Comparison of ENCODE assay signal across 19 cellular contexts in genomic region chr17:19305761-19306159, GRCh38. TPM values are rescaled to one million over a fixed set of nuclear protein-coding genes. Genes with fewer than 3 reads are reported as not detected.
A peak's percentile ranks its signal among the peaks of the same experiment; 100 is the strongest.
DNase-seq lines count a peak whose midpoint lies in the region; ATAC-seq and TF ChIP-seq lines count a peak whose summit lies in the region.
"Had no signal": no experiment of that assay in that cellular context is flagged by ENCODE, and none has a peak within 500 bp of the region (broad histone marks: within the 10 kb centered on the region; RNA-seq: fewer than 3 reads in every experiment).

No MANE protein-coding gene starts in this region.

- H3K27ac ChIP-seq in OCI-LY7 (ENCODE audit: low read depth, low read length, poor library complexity, severe bottlenecking) = peak overlapping the region; percentile 84
- H3K27ac ChIP-seq: C4-2B, thyroid gland had no signal

- H3K79me2 ChIP-seq in OCI-LY7 (ENCODE audit: insufficient read depth, low read depth, low read length) = no peaks in the 10 kb centered on the region

- no peaks in the 10 kb centered on the region for H3K9me3 ChIP-seq in OCI-LY7 (ENCODE audit: low read length)
- H3K9me3 ChIP-seq: thyroid gland had no signal

- peak overlapping the region; percentile 36 for H3K4me3 Mint-ChIP-seq in activated CD4-positive, alpha-beta T cell treated with anti-CD3 and anti-CD28 coated beads, Interleukin-2, amount 10 ng/mL, durations not matched to agents 24 days and 14 days
- H3K4me3 Mint-ChIP-seq in central memory CD8-positive, alpha-beta T cell = peak overlapping the region; percentile 48
- H3K4me3 Mint-ChIP-seq in stimulated activated effector memory CD8-positive, alpha-beta T cell treated with anti-CD3 and anti-CD28 coated beads, Interleukin-12 subunit alpha, Interleukin-12 subunit beta, amount 100 ng/mL, for 72 hours = no peak overlapping the region
- H3K4me3 Mint-ChIP-seq: H9 had no signal

- intact Hi-C loops in activated CD4-positive, alpha-beta T cell treated with anti-CD3 and anti-CD28 coated beads, Interleukin-2, amount 10 ng/mL, durations not matched to agents 24 days and 14 days (cut with micrococcal nuclease) = no loop called here
- intact Hi-C loops in OCI-LY7 (cut with micrococcal nuclease; ENCODE audit: unreplicated experiment) = loop anchor here (2.0 to 5.0 kb wide), 3 partner anchors 35 to 157 kb away; no protein-coding TSS in a partner anchor
- intact Hi-C loops in sciatic nerve (cut with DNase I) = no loop called here

- no peaks in the 10 kb centered on the region for H3K9me2 ChIP-seq in OCI-LY7 (ENCODE audit: insufficient read depth, low read length)

- CTCF ChIA-PET in OCI-LY7 (lab: Charles Lee; ENCODE audit: unreplicated experiment) = no interaction called here

- H3K27ac Mint-ChIP-seq in activated CD4-positive, alpha-beta T cell treated with anti-CD3 and anti-CD28 coated beads, Interleukin-2, amount 10 ng/mL, durations not matched to agents 24 days and 14 days = no peak overlapping the region
- peak overlapping the region; percentile 38 for H3K27ac Mint-ChIP-seq in central memory CD8-positive, alpha-beta T cell (ENCODE audit: low read depth)
- H3K27ac Mint-ChIP-seq in stimulated activated effector memory CD8-positive, alpha-beta T cell treated with anti-CD3 and anti-CD28 coated beads, Interleukin-12 subunit alpha, Interleukin-12 subunit beta, amount 100 ng/mL, for 72 hours = peak overlapping the region; percentile 20

- peaks cover 26% of the 10 kb centered on the region for H3K27me3 Mint-ChIP-seq in activated CD4-positive, alpha-beta T cell treated with anti-CD3 and anti-CD28 coated beads, Interleukin-2, amount 10 ng/mL, durations not matched to agents 24 days and 14 days
- no peaks in the 10 kb centered on the region for H3K27me3 Mint-ChIP-seq in central memory CD8-positive, alpha-beta T cell

- H3K9me3 Mint-ChIP-seq in activated CD4-positive, alpha-beta T cell treated with anti-CD3 and anti-CD28 coated beads, Interleukin-2, amount 10 ng/mL, durations not matched to agents 24 days and 14 days = no peaks in the 10 kb centered on the region
- no peaks in the 10 kb centered on the region for H3K9me3 Mint-ChIP-seq in central memory CD8-positive, alpha-beta T cell
- H3K9me3 Mint-ChIP-seq in stimulated activated effector memory CD8-positive, alpha-beta T cell treated with anti-CD3 and anti-CD28 coated beads, Interleukin-12 subunit alpha, Interleukin-12 subunit beta, amount 100 ng/mL, for 72 hours = no peaks in the 10 kb centered on the region
- H3K9me3 Mint-ChIP-seq: H9 had no signal

- peak overlapping the region; percentile 82 for H3K4me2 ChIP-seq in OCI-LY7 (ENCODE audit: low read length)

- H3K4me1 Mint-ChIP-seq in activated CD4-positive, alpha-beta T cell treated with anti-CD3 and anti-CD28 coated beads, Interleukin-2, amount 10 ng/mL, durations not matched to agents 24 days and 14 days = peaks cover 27% of the 10 kb centered on the region
- peaks cover 19% of the 10 kb centered on the region for H3K4me1 Mint-ChIP-seq in central memory CD8-positive, alpha-beta T cell
- peaks cover 18% of the 10 kb centered on the region for H3K4me1 Mint-ChIP-seq in stimulated activated effector memory CD8-positive, alpha-beta T cell treated with anti-CD3 and anti-CD28 coated beads, Interleukin-12 subunit alpha, Interleukin-12 subunit beta, amount 100 ng/mL, for 72 hours

- DNase-seq in activated CD4-positive, alpha-beta T cell treated with anti-CD3 and anti-CD28 coated beads, Interleukin-2, amount 10 ng/mL, durations not matched to agents 24 days and 14 days = no peak
- DNase-seq in activated CD4-positive, alpha-beta T cell treated with anti-CD3 and anti-CD28 coated beads, Interleukin-2, amount 50 U/mL, for 1 hour = no peak
- DNase-seq in OCI-LY7 (ENCODE audit: low spot score) = peak; percentile 24
- DNase-seq in central memory CD8-positive, alpha-beta T cell (ENCODE audit: low spot score in 2 of 2) = no peak
- DNase-seq in stimulated activated effector memory CD8-positive, alpha-beta T cell treated with anti-CD3 and anti-CD28 coated beads, Interleukin-12 subunit alpha, Interleukin-12 subunit beta, amount 100 ng/mL, for 72 hours (ENCODE audit: low spot score in 2 of 2) = no peak
- no peak for DNase-seq in AML-193 (lab: John Stamatoyannopoulos, UW)
- DNase-seq in sciatic nerve (ENCODE audit: low spot score) = no peak
- DNase-seq: activated CD4-positive, CD25-positive, alpha-beta regulatory T cell treated with anti-CD3 and anti-CD28 coated beads, Interleukin-2, amount 50 U/mL, for 72 hours; activated gamma-delta T cell; foreskin fibroblast; H9; NCI-H187 treated with DMSO at 0.1 percent for 48 hours; NCI-H446; NK-92 treated with Interleukin-12 subunit alpha and Interleukin-12 subunit beta, amount 100 ng/mL, for 24 hours; SHP77 treated with DMSO at 0.1 percent for 48 hours; small intestine had no signal

- BruUV-seq in OCI-LY7 (replicated peaks; lab: Mats Ljungman, UMichigan) = TSS peak; percentile 84

- POLR2A ChIA-PET in OCI-LY7 (lab: Charles Lee) = interaction anchor here (1.0 to 1.8 kb wide), 5 partner anchors 10 to 67 kb away, joined by 3 to 6 read pairs (median 4); no protein-coding TSS in a partner anchor

- no peak overlapping the region for H2AFZ ChIP-seq in OCI-LY7 (ENCODE audit: low read length)

- H3K36me3 Mint-ChIP-seq in activated CD4-positive, alpha-beta T cell treated with anti-CD3 and anti-CD28 coated beads, Interleukin-2, amount 10 ng/mL, durations not matched to agents 24 days and 14 days (ENCODE audit: low read depth) = no peaks in the 10 kb centered on the region
- peaks cover 1% of the 10 kb centered on the region for H3K36me3 Mint-ChIP-seq in central memory CD8-positive, alpha-beta T cell (ENCODE audit: insufficient read depth)
- H3K36me3 Mint-ChIP-seq in stimulated activated effector memory CD8-positive, alpha-beta T cell treated with anti-CD3 and anti-CD28 coated beads, Interleukin-12 subunit alpha, Interleukin-12 subunit beta, amount 100 ng/mL, for 72 hours = no peaks in the 10 kb centered on the region

- peak overlapping the region; percentile 33 for H3K4me3 ChIP-seq in OCI-LY7 (ENCODE audit: low read depth, low read length, poor library complexity, severe bottlenecking)
- H3K4me3 ChIP-seq: thyroid gland had no signal

- peaks cover 86% of the 10 kb centered on the region for H3K4me1 ChIP-seq in OCI-LY7 (ENCODE audit: insufficient read depth, low read length, poor library complexity, severe bottlenecking)

- TF ChIP-seq CTCF in OCI-LY7 (conservative IDR thresholded peaks at IDR 0.05; ENCODE audit: low read length) = no peak

- no peaks in the 10 kb centered on the region for H3K36me3 ChIP-seq in OCI-LY7 (ENCODE audit: insufficient read depth, low read length)
- H3K36me3 ChIP-seq: thyroid gland had no signal

- H4K20me1 ChIP-seq in OCI-LY7 (ENCODE audit: insufficient read depth, low read length) = peaks cover 13% of the 10 kb centered on the region

- no peak for ATAC-seq in central memory CD8-positive, alpha-beta T cell (replicated peaks; ENCODE audit: extremely low read depth, poor library complexity, severe bottlenecking)
- ATAC-seq in stimulated activated effector memory CD8-positive, alpha-beta T cell treated with anti-CD3 and anti-CD28 coated beads, Interleukin-12 subunit alpha, Interleukin-12 subunit beta, amount 100 ng/mL, for 72 hours = no peak
- ATAC-seq in HG03571 (IDR thresholded peaks at IDR 0.05; ENCODE audit: unreplicated experiment) (no peak), sciatic nerve (no peak)

RNA-seq across cellular contexts. Expression of gene B9D1, which starts 56.8 kb away (rescaled TPM):
- 6.1 and 6.3 TPM in 2 replicates for total RNA-seq in activated CD4-positive, alpha-beta T cell treated with anti-CD3 and anti-CD28 coated beads, Interleukin-2, amount 10 ng/mL, durations not matched to agents 24 days and 14 days
- 35.8 and 38.1 TPM in 2 replicates for total RNA-seq in OCI-LY7 (2014; rRNA removed; shearing (Covaris generic))
- total RNA-seq in OCI-LY7 (2022) = 21.1 and 24.1 TPM in 2 replicates
- 19.8 TPM for total RNA-seq in sciatic nerve
